1 cellular context compared by ENCODE assay signal in the genomic region with DNA sequence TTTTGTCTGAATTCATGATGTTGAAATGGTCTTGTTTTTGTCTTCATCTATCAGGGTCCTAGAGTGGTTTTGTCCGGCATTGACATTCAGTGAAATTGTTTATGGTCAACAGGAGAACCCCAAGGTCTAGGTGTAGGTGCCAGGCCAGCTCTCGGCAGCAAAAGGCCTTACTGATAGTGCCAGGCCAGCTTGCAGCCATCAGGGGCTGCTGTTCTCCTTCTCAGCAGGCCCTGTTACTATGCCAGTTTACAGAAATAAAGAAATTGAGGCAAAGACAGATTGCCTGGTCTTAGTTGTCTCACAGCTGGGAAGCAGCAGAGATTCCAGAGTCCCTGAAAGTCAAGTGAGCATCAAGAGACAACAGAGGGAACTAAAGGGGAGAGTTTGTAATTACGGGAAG.
TF ChIP-seq lines count a peak whose summit lies in the region.

No MANE protein-coding gene starts in this region.

TF ChIP-seq in H1, 55 proteins besides CTCF, POLR2A, EP300 and RAD21:
- no peak for TF ChIP-seq TAF7 (optimal IDR thresholded peaks at IDR 0.05; ENCODE audit: borderline replicate concordance, low read depth, low read length)
- TF ChIP-seq SP2 (IDR thresholded peaks at IDR 0.05; ENCODE audit: low read length), result no peak
- TF ChIP-seq NANOG (IDR thresholded peaks at IDR 0.05; ENCODE audit: insufficient read depth, low read depth, low read length, poor library complexity, severe bottlenecking), result no peak
- TF ChIP-seq KDM5A (IDR thresholded peaks at IDR 0.05; ENCODE audit: low read length), result no peak
- no peak for TF ChIP-seq MAFK (IDR thresholded peaks at IDR 0.05; ENCODE audit: low read depth, low read length)
- no peak for TF ChIP-seq NRF1 (IDR thresholded peaks at IDR 0.05; ENCODE audit: low read depth, low read length)
- no peak for TF ChIP-seq PHF8 (conservative IDR thresholded peaks at IDR 0.05; ENCODE audit: low read depth, low read length)
- no peak for TF ChIP-seq SIX5 (IDR thresholded peaks at IDR 0.05; ENCODE audit: low read depth, low read length)
- TF ChIP-seq, protein P1, sequence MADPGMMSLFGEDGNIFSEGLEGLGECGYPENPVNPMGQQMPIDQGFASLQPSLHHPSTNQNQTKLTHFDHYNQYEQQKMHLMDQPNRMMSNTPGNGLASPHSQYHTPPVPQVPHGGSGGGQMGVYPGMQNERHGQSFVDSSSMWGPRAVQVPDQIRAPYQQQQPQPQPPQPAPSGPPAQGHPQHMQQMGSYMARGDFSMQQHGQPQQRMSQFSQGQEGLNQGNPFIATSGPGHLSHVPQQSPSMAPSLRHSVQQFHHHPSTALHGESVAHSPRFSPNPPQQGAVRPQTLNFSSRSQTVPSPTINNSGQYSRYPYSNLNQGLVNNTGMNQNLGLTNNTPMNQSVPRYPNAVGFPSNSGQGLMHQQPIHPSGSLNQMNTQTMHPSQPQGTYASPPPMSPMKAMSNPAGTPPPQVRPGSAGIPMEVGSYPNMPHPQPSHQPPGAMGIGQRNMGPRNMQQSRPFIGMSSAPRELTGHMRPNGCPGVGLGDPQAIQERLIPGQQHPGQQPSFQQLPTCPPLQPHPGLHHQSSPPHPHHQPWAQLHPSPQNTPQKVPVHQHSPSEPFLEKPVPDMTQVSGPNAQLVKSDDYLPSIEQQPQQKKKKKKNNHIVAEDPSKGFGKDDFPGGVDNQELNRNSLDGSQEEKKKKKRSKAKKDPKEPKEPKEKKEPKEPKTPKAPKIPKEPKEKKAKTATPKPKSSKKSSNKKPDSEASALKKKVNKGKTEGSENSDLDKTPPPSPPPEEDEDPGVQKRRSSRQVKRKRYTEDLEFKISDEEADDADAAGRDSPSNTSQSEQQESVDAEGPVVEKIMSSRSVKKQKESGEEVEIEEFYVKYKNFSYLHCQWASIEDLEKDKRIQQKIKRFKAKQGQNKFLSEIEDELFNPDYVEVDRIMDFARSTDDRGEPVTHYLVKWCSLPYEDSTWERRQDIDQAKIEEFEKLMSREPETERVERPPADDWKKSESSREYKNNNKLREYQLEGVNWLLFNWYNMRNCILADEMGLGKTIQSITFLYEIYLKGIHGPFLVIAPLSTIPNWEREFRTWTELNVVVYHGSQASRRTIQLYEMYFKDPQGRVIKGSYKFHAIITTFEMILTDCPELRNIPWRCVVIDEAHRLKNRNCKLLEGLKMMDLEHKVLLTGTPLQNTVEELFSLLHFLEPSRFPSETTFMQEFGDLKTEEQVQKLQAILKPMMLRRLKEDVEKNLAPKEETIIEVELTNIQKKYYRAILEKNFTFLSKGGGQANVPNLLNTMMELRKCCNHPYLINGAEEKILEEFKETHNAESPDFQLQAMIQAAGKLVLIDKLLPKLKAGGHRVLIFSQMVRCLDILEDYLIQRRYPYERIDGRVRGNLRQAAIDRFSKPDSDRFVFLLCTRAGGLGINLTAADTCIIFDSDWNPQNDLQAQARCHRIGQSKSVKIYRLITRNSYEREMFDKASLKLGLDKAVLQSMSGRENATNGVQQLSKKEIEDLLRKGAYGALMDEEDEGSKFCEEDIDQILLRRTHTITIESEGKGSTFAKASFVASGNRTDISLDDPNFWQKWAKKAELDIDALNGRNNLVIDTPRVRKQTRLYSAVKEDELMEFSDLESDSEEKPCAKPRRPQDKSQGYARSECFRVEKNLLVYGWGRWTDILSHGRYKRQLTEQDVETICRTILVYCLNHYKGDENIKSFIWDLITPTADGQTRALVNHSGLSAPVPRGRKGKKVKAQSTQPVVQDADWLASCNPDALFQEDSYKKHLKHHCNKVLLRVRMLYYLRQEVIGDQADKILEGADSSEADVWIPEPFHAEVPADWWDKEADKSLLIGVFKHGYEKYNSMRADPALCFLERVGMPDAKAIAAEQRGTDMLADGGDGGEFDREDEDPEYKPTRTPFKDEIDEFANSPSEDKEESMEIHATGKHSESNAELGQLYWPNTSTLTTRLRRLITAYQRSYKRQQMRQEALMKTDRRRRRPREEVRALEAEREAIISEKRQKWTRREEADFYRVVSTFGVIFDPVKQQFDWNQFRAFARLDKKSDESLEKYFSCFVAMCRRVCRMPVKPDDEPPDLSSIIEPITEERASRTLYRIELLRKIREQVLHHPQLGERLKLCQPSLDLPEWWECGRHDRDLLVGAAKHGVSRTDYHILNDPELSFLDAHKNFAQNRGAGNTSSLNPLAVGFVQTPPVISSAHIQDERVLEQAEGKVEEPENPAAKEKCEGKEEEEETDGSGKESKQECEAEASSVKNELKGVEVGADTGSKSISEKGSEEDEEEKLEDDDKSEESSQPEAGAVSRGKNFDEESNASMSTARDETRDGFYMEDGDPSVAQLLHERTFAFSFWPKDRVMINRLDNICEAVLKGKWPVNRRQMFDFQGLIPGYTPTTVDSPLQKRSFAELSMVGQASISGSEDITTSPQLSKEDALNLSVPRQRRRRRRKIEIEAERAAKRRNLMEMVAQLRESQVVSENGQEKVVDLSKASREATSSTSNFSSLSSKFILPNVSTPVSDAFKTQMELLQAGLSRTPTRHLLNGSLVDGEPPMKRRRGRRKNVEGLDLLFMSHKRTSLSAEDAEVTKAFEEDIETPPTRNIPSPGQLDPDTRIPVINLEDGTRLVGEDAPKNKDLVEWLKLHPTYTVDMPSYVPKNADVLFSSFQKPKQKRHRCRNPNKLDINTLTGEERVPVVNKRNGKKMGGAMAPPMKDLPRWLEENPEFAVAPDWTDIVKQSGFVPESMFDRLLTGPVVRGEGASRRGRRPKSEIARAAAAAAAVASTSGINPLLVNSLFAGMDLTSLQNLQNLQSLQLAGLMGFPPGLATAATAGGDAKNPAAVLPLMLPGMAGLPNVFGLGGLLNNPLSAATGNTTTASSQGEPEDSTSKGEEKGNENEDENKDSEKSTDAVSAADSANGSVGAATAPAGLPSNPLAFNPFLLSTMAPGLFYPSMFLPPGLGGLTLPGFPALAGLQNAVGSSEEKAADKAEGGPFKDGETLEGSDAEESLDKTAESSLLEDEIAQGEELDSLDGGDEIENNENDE (IDR thresholded peaks at IDR 0.05; ENCODE audit: insufficient replicate concordance, low read length), result no peak
- no peak for TF ChIP-seq CBX5 (IDR thresholded peaks at IDR 0.05; ENCODE audit: low read depth, low read length)
- TF ChIP-seq RNF2 (IDR thresholded peaks at IDR 0.05; ENCODE audit: borderline replicate concordance, low read depth, low read length, missing control alignments, poor library complexity, severe bottlenecking), result no peak
- no peak for TF ChIP-seq TEAD4 (IDR thresholded peaks at IDR 0.05; ENCODE audit: low read depth, low read length)
- no peak for TF ChIP-seq EGR1 (IDR thresholded peaks at IDR 0.05; ENCODE audit: borderline replicate concordance, low read depth, low read length)
- TF ChIP-seq ZNF274 (IDR thresholded peaks at IDR 0.05; ENCODE audit: borderline replicate concordance, extremely low read depth, low read length), result no peak
- TF ChIP-seq SUZ12 (IDR thresholded peaks at IDR 0.05; ENCODE audit: low read length), result no peak
- TF ChIP-seq RXRA (IDR thresholded peaks at IDR 0.05; ENCODE audit: insufficient read depth, low read depth, low read length), result no peak
- no peak for TF ChIP-seq BRCA1 (IDR thresholded peaks at IDR 0.05; ENCODE audit: low read depth, low read length)
- TF ChIP-seq POLR2AphosphoS5 (IDR thresholded peaks at IDR 0.05; ENCODE audit: low read depth, low read length), result no peak
- no peak for TF ChIP-seq BACH1 (IDR thresholded peaks at IDR 0.05; ENCODE audit: low read length)
- no peak for TF ChIP-seq SIN3A (conservative IDR thresholded peaks at IDR 0.05 in 1 of 2, IDR thresholded peaks at IDR 0.05 in 1 of 2; ENCODE audit: low read depth in 1 of 2, low read length in 2 of 2)
